ENCODE assay signal across 8 cellular contexts in genomic region chr16:12600116-12600515, GRCh38.
"Had no signal": no experiment of that assay in that cellular context is flagged by ENCODE, and none has a peak within 500 bp of the region (broad histone marks: within the 10 kb centered on the region; RNA-seq: fewer than 3 reads in every experiment).

No MANE protein-coding gene starts in this region.

- DNase-seq: GM23248, GOT3, H7, HFFc6, IMR-90 had no signal

- H3K4me3 ChIP-seq: GM23248, K562 had no signal

- H2AFZ ChIP-seq: GM23248 had no signal

- ATAC-seq: HCT116, K562 had no signal

- H3K27ac ChIP-seq: GM23248, HL-60 had no signal

- H3K4me3 Mint-ChIP-seq: HFFc6 had no signal

- H3K27ac Mint-ChIP-seq: HFFc6 had no signal

- H3K9ac ChIP-seq: GM23248 had no signal
